Comparison of ENCODE assay signal across 33 cellular contexts in genomic region chr16:61812251-61812650, GRCh38.
"Had no signal": no experiment of that assay in that cellular context is flagged by ENCODE, and none has a peak within 500 bp of the region (broad histone marks: within the 10 kb centered on the region; RNA-seq: fewer than 3 reads in every experiment).

No MANE protein-coding gene starts in this region.

- H3K27ac ChIP-seq: ascending aorta, cardiac muscle cell, Peyer's patch, SJSA1 had no signal

- H3K9ac ChIP-seq: SK-N-SH had no signal

- H3K4me3 ChIP-seq: ascending aorta, cardiac muscle cell, Peyer's patch, SJSA1 had no signal

- H3K27me3 Mint-ChIP-seq: activated CD4-positive, alpha-beta T cell treated with anti-CD3 and anti-CD28 coated beads for 36 hours; activated CD4-positive, alpha-beta T cell treated with anti-CD3 and anti-CD28 coated beads, Interleukin-2, amount 10 ng/mL, durations not matched to agents 7 days and 5 days; activated naive CD4-positive, alpha-beta T cell treated with anti-CD3 and anti-CD28 coated beads, Interleukin-2, amount 50 U/mL, for 24 hours; activated naive CD8-positive, alpha-beta T cell treated with anti-CD3 and anti-CD28 coated beads, Interleukin-2, amount 10 ng/mL, durations not matched to agents 7 days and 5 days; activated T-cell treated with anti-CD3 and anti-CD28 coated beads, Interleukin-2, amount 50 U/mL, for 24 hours; central memory CD8-positive, alpha-beta T cell had no signal

- H3K9me3 ChIP-seq: ascending aorta, Peyer's patch, SJSA1, SK-N-SH had no signal

- H3K4me2 ChIP-seq: SK-N-SH had no signal

- H3K9me3 Mint-ChIP-seq: activated naive CD4-positive, alpha-beta T cell treated with anti-CD3 and anti-CD28 coated beads, Interleukin-2, amount 50 U/mL, for 24 hours; activated naive CD8-positive, alpha-beta T cell treated with anti-CD3 and anti-CD28 coated beads, Interleukin-2, amount 10 ng/mL, durations not matched to agents 7 days and 5 days; central memory CD8-positive, alpha-beta T cell had no signal

- H3K4me1 Mint-ChIP-seq: activated CD4-positive, alpha-beta T cell treated with anti-CD3 and anti-CD28 coated beads for 36 hours; activated CD4-positive, alpha-beta T cell treated with anti-CD3 and anti-CD28 coated beads, Interleukin-2, amount 10 ng/mL, durations not matched to agents 7 days and 5 days; activated naive CD4-positive, alpha-beta T cell treated with anti-CD3 and anti-CD28 coated beads, Interleukin-2, amount 50 U/mL, for 24 hours; activated naive CD8-positive, alpha-beta T cell treated with anti-CD3 and anti-CD28 coated beads, Interleukin-2, amount 10 ng/mL, durations not matched to agents 7 days and 5 days; central memory CD8-positive, alpha-beta T cell had no signal

- H3K27me3 ChIP-seq: ascending aorta, cardiac muscle cell, Peyer's patch, SJSA1 had no signal

- H3K4me1 ChIP-seq: ascending aorta, Peyer's patch, SJSA1 had no signal

- DNase-seq: activated CD4-positive, alpha-beta T cell treated with anti-CD3 and anti-CD28 coated beads for 36 hours; activated CD4-positive, alpha-beta T cell treated with anti-CD3 and anti-CD28 coated beads, Interleukin-2, amount 10 ng/mL, durations not matched to agents 7 days and 5 days; activated CD4-positive, alpha-beta T cell treated with anti-CD3 and anti-CD28 coated beads, Interleukin-2, amount 50 U/mL, for 48 hours; activated CD8-positive, alpha-beta T cell treated with anti-CD3 and anti-CD28 coated beads, Interleukin-2, amount 10 ng/mL, durations not matched to agents 7 days and 5 days; activated gamma-delta T cell; activated naive CD4-positive, alpha-beta T cell treated with Interleukin-2 at 50 U/mL for 16 hours; activated naive CD8-positive, alpha-beta T cell treated with anti-CD3 and anti-CD28 coated beads, Interleukin-2, amount 10 ng/mL, durations not matched to agents 7 days and 5 days; activated T-cell treated with anti-CD3 and anti-CD28 coated beads, Interleukin-2, amount 50 U/mL, for 24 hours; amygdala; Kasumi-1; KG1; MM.1S; MV-4-11; NCI-H1092; NCI-H1417; NCI-H187 treated with DMSO at 0.1 percent for 48 hours; NCI-H2081; NCI-H226; NCI-H446 treated with DMSO at 0.1 percent for 48 hours; NCI-H524; PC-3; Peyer's patch; RPMI8226; SK-N-SH had no signal

- H3K36me3 ChIP-seq: ascending aorta, cardiac muscle cell, Peyer's patch, SJSA1 had no signal

- H3K4me3 Mint-ChIP-seq: activated CD4-positive, alpha-beta T cell treated with anti-CD3 and anti-CD28 coated beads for 36 hours; activated CD4-positive, alpha-beta T cell treated with anti-CD3 and anti-CD28 coated beads, Interleukin-2, amount 10 ng/mL, durations not matched to agents 7 days and 5 days; activated CD8-positive, alpha-beta T cell treated with anti-CD3 and anti-CD28 coated beads, Interleukin-2, amount 10 ng/mL, durations not matched to agents 7 days and 5 days; activated naive CD4-positive, alpha-beta T cell treated with anti-CD3 and anti-CD28 coated beads, Interleukin-2, amount 50 U/mL, for 24 hours; activated naive CD8-positive, alpha-beta T cell treated with anti-CD3 and anti-CD28 coated beads, Interleukin-2, amount 10 ng/mL, durations not matched to agents 7 days and 5 days; activated T-cell treated with anti-CD3 and anti-CD28 coated beads, Interleukin-2, amount 50 U/mL, for 24 hours; central memory CD8-positive, alpha-beta T cell; T-helper 1 cell treated with Interleukin-12 subunit alpha and Interleukin-12 subunit beta and Interleukin-4 antibody, amounts not matched to agents 30 μg/mL and 1 μg/mL, for 36 hours; T-helper 2 cell treated with Interferon-gamma antibody and Interleukin-4, amounts not matched to agents 5 μg/mL and 100 μg/mL, for 36 hours had no signal

- FAIRE-seq: TTC549 had no signal

- H3K36me3 Mint-ChIP-seq: activated naive CD4-positive, alpha-beta T cell treated with anti-CD3 and anti-CD28 coated beads, Interleukin-2, amount 50 U/mL, for 24 hours; activated naive CD8-positive, alpha-beta T cell treated with anti-CD3 and anti-CD28 coated beads, Interleukin-2, amount 10 ng/mL, durations not matched to agents 7 days and 5 days had no signal

- H3K27ac Mint-ChIP-seq: activated CD4-positive, alpha-beta T cell treated with anti-CD3 and anti-CD28 coated beads for 36 hours; activated CD4-positive, alpha-beta T cell treated with anti-CD3 and anti-CD28 coated beads, Interleukin-2, amount 10 ng/mL, durations not matched to agents 7 days and 5 days; activated CD8-positive, alpha-beta T cell treated with anti-CD3 and anti-CD28 coated beads, Interleukin-2, amount 10 ng/mL, durations not matched to agents 7 days and 5 days; activated naive CD4-positive, alpha-beta T cell treated with anti-CD3 and anti-CD28 coated beads, Interleukin-2, amount 50 U/mL, for 24 hours; activated naive CD8-positive, alpha-beta T cell treated with anti-CD3 and anti-CD28 coated beads, Interleukin-2, amount 10 ng/mL, durations not matched to agents 7 days and 5 days; activated T-cell treated with anti-CD3 and anti-CD28 coated beads, Interleukin-2, amount 50 U/mL, for 24 hours; activated T-helper 2 cell treated with anti-CD3 and anti-CD28 coated beads, Interferon-gamma antibody, Interleukin-2, Interleukin-4, amounts not matched to agents 10 μg/mL and 5 μg/mL and 100 μg/mL, durations not matched to agents 14 hours and 24 hours and 36 hours; T-helper 1 cell treated with Interleukin-12 subunit alpha and Interleukin-12 subunit beta and Interleukin-4 antibody, amounts not matched to agents 30 μg/mL and 1 μg/mL, for 36 hours; T-helper 2 cell treated with Interferon-gamma antibody and Interleukin-4, amounts not matched to agents 5 μg/mL and 100 μg/mL, for 36 hours had no signal
